Comparison of ENCODE assay signal across 29 cellular contexts in the genomic region with DNA sequence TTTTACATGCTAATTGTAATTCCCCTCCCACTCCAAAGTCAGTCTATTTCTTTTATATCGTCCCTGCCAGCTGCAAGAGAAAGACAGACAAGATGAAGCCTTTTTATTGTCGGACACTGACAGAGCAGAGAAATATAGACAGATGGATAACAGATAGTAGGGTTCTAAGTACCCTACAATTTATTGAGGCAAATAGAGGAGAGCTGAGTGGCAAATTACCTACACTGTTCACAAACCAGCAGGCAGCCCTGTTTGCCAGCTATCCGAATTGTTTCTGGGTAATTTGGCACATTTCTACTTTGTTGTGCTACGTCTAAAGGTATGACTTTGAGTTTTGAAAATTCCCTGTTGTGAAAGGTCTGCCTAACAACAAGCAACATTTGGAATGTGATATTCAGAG.
"Had no signal": no experiment of that assay in that cellular context is flagged by ENCODE, and none has a peak within 500 bp of the region (broad histone marks: within the 10 kb centered on the region; RNA-seq: fewer than 3 reads in every experiment).

No MANE protein-coding gene starts in this region.

- ATAC-seq: gastrocnemius medialis; heart left ventricle; left lobe of liver; mucosa of descending colon; natural killer cell treated with Interleukin-12 subunit alpha and Interleukin-12 subunit beta and Interleukin-15 and Interleukin-18, amount 100 ng/mL, for 72 hours; sciatic nerve; stimulated activated naive CD8-positive, alpha-beta T cell treated with anti-CD3 and anti-CD28 coated beads, Interleukin-15, amount 100 ng/mL, for 72 hours; upper lobe of right lung had no signal

- H3K9me3 ChIP-seq: prostate gland, right atrium auricular region, suprapubic skin, transverse colon, upper lobe of right lung, uterus had no signal

- H3K4me1 Mint-ChIP-seq: memory B cell; mesothelial cell of epicardium; naive B cell; stimulated activated naive CD8-positive, alpha-beta T cell treated with anti-CD3 and anti-CD28 coated beads, Interleukin-15, amount 100 ng/mL, for 72 hours had no signal

- H2AFZ ChIP-seq: hepatocyte had no signal

- H3K4me2 ChIP-seq: hepatocyte, smooth muscle cell had no signal

- H3K4me3 Mint-ChIP-seq: memory B cell; mesothelial cell of epicardium; naive B cell; natural killer cell treated with Interleukin-12 subunit alpha and Interleukin-12 subunit beta and Interleukin-15 and Interleukin-18, amount 100 ng/mL, for 72 hours; stimulated activated naive CD8-positive, alpha-beta T cell treated with anti-CD3 and anti-CD28 coated beads, Interleukin-15, amount 100 ng/mL, for 72 hours had no signal

- H3K27me3 ChIP-seq: dorsolateral prefrontal cortex, gastrocnemius medialis, heart left ventricle, hepatocyte, right atrium auricular region, suprapubic skin, transverse colon, upper lobe of right lung, uterus had no signal

- H3K4me1 ChIP-seq: gastrocnemius medialis, heart left ventricle, prostate gland, right atrium auricular region, suprapubic skin, transverse colon, upper lobe of right lung, uterus had no signal

- H3K27ac ChIP-seq: dorsolateral prefrontal cortex, gastrocnemius medialis, heart left ventricle, hepatocyte, prostate gland, right atrium auricular region, suprapubic skin, transverse colon, upper lobe of right lung, uterus had no signal

- H3K27ac Mint-ChIP-seq: memory B cell; mesothelial cell of epicardium; naive B cell; natural killer cell treated with Interleukin-12 subunit alpha and Interleukin-12 subunit beta and Interleukin-15 and Interleukin-18, amount 100 ng/mL, for 72 hours; stimulated activated naive CD8-positive, alpha-beta T cell treated with anti-CD3 and anti-CD28 coated beads, Interleukin-15, amount 100 ng/mL, for 72 hours had no signal

- H3K27me3 Mint-ChIP-seq: memory B cell; naive B cell; natural killer cell treated with Interleukin-12 subunit alpha and Interleukin-12 subunit beta and Interleukin-15 and Interleukin-18, amount 100 ng/mL, for 72 hours; stimulated activated naive CD8-positive, alpha-beta T cell treated with anti-CD3 and anti-CD28 coated beads, Interleukin-15, amount 100 ng/mL, for 72 hours had no signal

- H3K79me2 ChIP-seq: hepatocyte had no signal

- H3K36me3 Mint-ChIP-seq: memory B cell, mesothelial cell of epicardium, naive B cell had no signal

- H3K36me3 ChIP-seq: gastrocnemius medialis, heart left ventricle, prostate gland, right atrium auricular region, suprapubic skin, transverse colon, upper lobe of right lung, uterus had no signal

- DNase-seq: dorsolateral prefrontal cortex; effector CD4-positive, alpha-beta T cell; foreskin fibroblast; gastrocnemius medialis; heart left ventricle; kidney; mucosa of descending colon; naive B cell; nucleus accumbens; stimulated activated CD4-positive, alpha-beta T cell treated with anti-CD3 and anti-CD28 coated beads, Interleukin-12 subunit alpha, Interleukin-12 subunit beta, amount 100 ng/mL, for 4 hours; stimulated activated CD4-positive, alpha-beta T cell treated with anti-CD3 and anti-CD28 coated beads, Interleukin-1b, Interleukin-23, amount 100 ng/mL, for 48 hours; stimulated activated CD4-positive, alpha-beta T cell treated with anti-CD3 and anti-CD28 coated beads, Interleukin-4, amount 100 ng/mL, for 1 hour; stimulated activated CD8-positive, alpha-beta memory T cell treated with anti-CD3 and anti-CD28 coated beads, Interleukin-4, amount 100 ng/mL, for 48 hours; stimulated activated naive CD4-positive, alpha-beta T cell; stimulated activated naive CD8-positive, alpha-beta T cell treated with anti-CD3 and anti-CD28 coated beads, Interleukin-15, amount 100 ng/mL, for 72 hours; transverse colon; upper lobe of right lung; uterus had no signal

- H3K4me3 ChIP-seq: dorsolateral prefrontal cortex, gastrocnemius medialis, heart left ventricle, hepatocyte, lung, mucosa of descending colon, prostate gland, right atrium auricular region, smooth muscle cell, suprapubic skin, transverse colon, upper lobe of right lung, uterus had no signal
